ENCODE assay signal across 20 cellular contexts in the genomic region with DNA sequence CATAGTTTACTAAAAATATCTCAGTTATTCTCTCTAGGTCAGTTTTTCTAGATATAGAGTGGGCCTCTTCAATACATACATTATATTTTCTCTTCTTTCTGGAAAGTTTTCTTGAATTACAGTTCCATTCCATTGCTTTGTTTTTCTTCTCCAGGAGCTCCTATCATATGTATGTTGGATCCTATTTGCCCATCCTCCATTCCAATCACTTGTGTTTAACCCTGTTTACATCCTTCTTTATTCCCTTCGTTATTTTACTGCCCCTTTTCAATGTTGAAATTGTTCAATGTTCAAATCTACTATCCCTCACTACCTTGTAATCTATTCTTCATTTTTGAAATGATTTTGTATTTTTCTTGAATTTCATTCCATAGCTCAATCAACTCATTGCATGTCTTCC.
DNase-seq lines count a peak whose midpoint lies in the region; ATAC-seq, FAIRE-seq and TF ChIP-seq lines count a peak whose summit lies in the region.
"Had no signal": no experiment of that assay in that cellular context is flagged by ENCODE, and none has a peak within 500 bp of the region (broad histone marks: within the 10 kb centered on the region; RNA-seq: fewer than 3 reads in every experiment).

No MANE protein-coding gene starts in this region.

- no peaks in the 10 kb centered on the region for H3K9me3 ChIP-seq in HEK293 (ENCODE audit: control insufficient read depth, insufficient read depth, low read depth, low read length)
- H3K9me3 ChIP-seq in GM12878 (replicated peaks; ENCODE audit: control insufficient read depth, insufficient read depth, low read length): peaks cover 21% of the 10 kb centered on the region
- H3K9me3 ChIP-seq in iPS-20b (ENCODE audit: insufficient read depth, low read depth, low read length): no peaks in the 10 kb centered on the region
- H3K9me3 ChIP-seq: BE2C, Caco-2 had no signal

- H3K4me3 ChIP-seq in HEK293 (ENCODE audit: low read depth, low read length): no peak overlapping the region
- H3K4me3 ChIP-seq in GM12878: no peak overlapping the region
- no peak overlapping the region for H3K4me3 ChIP-seq in iPS-20b (ENCODE audit: low read length)
- H3K4me3 ChIP-seq: BLaER1 had no signal

- no peak for TF ChIP-seq EP300 in GM12878 (IDR thresholded peaks at IDR 0.05; ENCODE audit: borderline replicate concordance in 1 of 2, control insufficient read depth in 1 of 2, low read depth in 2 of 2, low read length in 2 of 2)

- RAD21 ChIA-PET in GM12878 (lab: Charles Lee; ENCODE audit: unreplicated experiment): interaction anchor here (1.1 to 1.5 kb wide), 3 partner anchors 23 to 40 kb away, joined by 3 to 6 read pairs (median 5); no protein-coding TSS in a partner anchor

- SMC1A ChIA-PET in GM12878 (lab: Charles Lee; ENCODE audit: uncharacterized antibody, unreplicated experiment): interaction anchor here (0.8 to 2.3 kb wide), 6 partner anchors 11 to 158 kb away, joined by 4 to 11 read pairs (median 5); a partner anchor contains a TSS

- TSS peak; percentile 18 for BruUV-seq in GM12878 (replicated peaks; lab: Mats Ljungman, UMichigan)

- H2AFZ ChIP-seq in GM12878 (ENCODE audit: control insufficient read depth, low read depth, low read length): no peak overlapping the region

- TF ChIP-seq CTCF in HEK293 (tag by site-specific recombination; IDR thresholded peaks at IDR 0.05): no peak
- no peak for TF ChIP-seq CTCF in GM12878 (IDR thresholded peaks at IDR 0.05 in 2 of 3, conservative IDR thresholded peaks at IDR 0.05 in 1 of 3; ENCODE audit: control insufficient read depth in 2 of 3, extremely low read depth in 1 of 3, insufficient read depth in 1 of 3, low read depth in 3 of 3, low read length in 3 of 3)
- TF ChIP-seq CTCF in foreskin keratinocyte (conservative IDR thresholded peaks at IDR 0.05): no peak

- H3K36me3 ChIP-seq in HEK293 (ENCODE audit: control insufficient read depth in 2 of 2, insufficient read depth in 1 of 2, low read length in 2 of 2) (no peaks in the 10 kb centered on the region), GM12878 (ENCODE audit: control insufficient read depth in 2 of 2, insufficient read depth in 2 of 2, low read length in 1 of 2) (no peaks in the 10 kb centered on the region), iPS-20b (ENCODE audit: insufficient read depth, low read depth, low read length) (no peaks in the 10 kb centered on the region)
- H3K36me3 ChIP-seq: BE2C had no signal

- in situ Hi-C loops in GM12878 (cut with MboI): no loop called here

- no peak for TF ChIP-seq POLR2A in GM12878 (IDR thresholded peaks at IDR 0.05; ENCODE audit: low read depth, low read length)

- CTCF ChIA-PET in HEK293 (lab: Yijun Ruan, JAX): no interaction called here
- CTCF ChIA-PET in GM12878 (lab: Yijun Ruan, JAX): no interaction called here

- no peaks in the 10 kb centered on the region for H4K20me1 ChIP-seq in GM12878 (ENCODE audit: control insufficient read depth, insufficient read depth)
- H4K20me1 ChIP-seq: BLaER1 had no signal

- intact Hi-C loops in GM12878 (cut with micrococcal nuclease; ENCODE audit: unreplicated experiment): no loop called here

- WGBS in GM12878 (ENCODE audit: insufficient coverage, insufficient replicate concordance, low lambda C conversion rate, missing lambda C conversion rate): 94% methylated on average over 1 of the region's 1 CpG

- H3K27ac ChIP-seq in HEK293 (ENCODE audit: extremely low read depth, low read depth, low read length) (no peak overlapping the region), GM12878 (ENCODE audit: control insufficient read depth, insufficient read depth) (no peak overlapping the region), iPS-20b (ENCODE audit: low read length) (peak overlapping the region; percentile 3), foreskin keratinocyte (no peak overlapping the region)
- H3K27ac ChIP-seq: BLaER1 had no signal

- FAIRE-seq in GM12878 (lab: Jason Lieb, UNC): no peak
- FAIRE-seq: A204.1, D721Med, G401.6 had no signal

- no peak overlapping the region for H3K4me2 ChIP-seq in GM12878 (ENCODE audit: control insufficient read depth, insufficient read depth)
- H3K4me2 ChIP-seq: BLaER1 had no signal

- DNase-seq in GM12878 (ENCODE audit: low read depth, low spot score) (no peak), foreskin keratinocyte (no peak), activated gamma-delta T cell (lab: John Stamatoyannopoulos, UW) (no peak)
- DNase-seq: 8988T; ACHN; BE2C; C1 segment of cervical spinal cord; Caco-2; Calu3; CD4-positive, alpha-beta T cell; CD8-positive, alpha-beta T cell; DMS79 treated with DMSO at 0.1 percent for 48 hours; GF-D8 had no signal

- no peak overlapping the region for H3K9ac ChIP-seq in GM12878 (ENCODE audit: control insufficient read depth, insufficient read depth, low read length)
- H3K9ac ChIP-seq in iPS-20b (ENCODE audit: low read depth, low read length): no peak overlapping the region
- H3K9ac ChIP-seq: BLaER1 had no signal

- H3K4me1 ChIP-seq in HEK293 (ENCODE audit: control insufficient read depth, insufficient read depth, low read length): no peaks in the 10 kb centered on the region
- peaks cover 11% of the 10 kb centered on the region for H3K4me1 ChIP-seq in GM12878 (ENCODE audit: control insufficient read depth, insufficient read depth, low read length)
- H3K4me1 ChIP-seq in iPS-20b (ENCODE audit: insufficient read depth, low read length): peaks cover 8% of the 10 kb centered on the region; the same call in 1 of the 2 replicates
- peaks cover 8% of the 10 kb centered on the region for H3K4me1 ChIP-seq in foreskin keratinocyte
- H3K4me1 ChIP-seq: BE2C had no signal

- POLR2A ChIA-PET in HEK293 (lab: Yijun Ruan, JAX) (no interaction called here), GM12878 (lab: Charles Lee) (interaction anchor here (0.5 to 2.2 kb wide), 3 partner anchors 16 to 301 kb away, joined by 3 to 9 read pairs (median 3); no protein-coding TSS in a partner anchor)

- ATAC-seq in GM12878 (no peak), foreskin keratinocyte (no peak), GM19397 (IDR thresholded peaks at IDR 0.05; ENCODE audit: unreplicated experiment) (no peak)
- ATAC-seq: CD8-positive, alpha-beta T cell had no signal

- TF ChIP-seq RAD21 in GM12878 (IDR thresholded peaks at IDR 0.05; ENCODE audit: insufficient read depth, low read depth, low read length): no peak

- H3K27me3 ChIP-seq in GM12878 (replicated peaks in 1 of 2; ENCODE audit: control insufficient read depth in 2 of 2, insufficient read depth in 2 of 2, low read length in 1 of 2) (no peaks in the 10 kb centered on the region), iPS-20b (ENCODE audit: insufficient read depth, low read length) (no peaks in the 10 kb centered on the region), foreskin keratinocyte (no peaks in the 10 kb centered on the region)
- H3K27me3 ChIP-seq: BE2C, BLaER1 had no signal

- H3K79me2 ChIP-seq in GM12878 (ENCODE audit: control insufficient read depth, insufficient read depth, low read length): peaks cover 6% of the 10 kb centered on the region

TF ChIP-seq in HEK293, 187 proteins besides CTCF, POLR2A, EP300 and RAD21:
- TF ChIP-seq SETDB1 (IDR thresholded peaks at IDR 0.05; ENCODE audit: insufficient read length, low read length) (peak; percentile 58), ZEB2 (tag by site-specific recombination; IDR thresholded peaks at IDR 0.05) (no peak), OVOL3 (tag by site-specific recombination; IDR thresholded peaks at IDR 0.05) (no peak), ZNF133 (tag by site-specific recombination; IDR thresholded peaks at IDR 0.05) (peak; percentile 92)

TF ChIP-seq in GM12878, 131 proteins besides CTCF, POLR2A, EP300 and RAD21:
- TF ChIP-seq SREBF2 (IDR thresholded peaks at IDR 0.05; ENCODE audit: low read length): no peak
